1 cellular context compared by ENCODE assay signal in genomic region chr7:3790803-3791202, GRCh38.
TF ChIP-seq lines count a peak whose summit lies in the region.

No MANE protein-coding gene starts in this region.

TF ChIP-seq in K562, 482 proteins besides CTCF, POLR2A, EP300 and RAD21 (continued from another document):
- no peak for TF ChIP-seq E2F8 (IDR thresholded peaks at IDR 0.05; ENCODE audit: low read depth, partially characterized antibody)
- no peak for TF ChIP-seq SNAPC5 (CRISPR knock-in tag; IDR thresholded peaks at IDR 0.05)
- no peak for TF ChIP-seq ZC3H8 (IDR thresholded peaks at IDR 0.05)
- TF ChIP-seq ZNF766 (CRISPR knock-in tag; conservative IDR thresholded peaks at IDR 0.05), result no peak
- no peak for TF ChIP-seq HDAC8 (tag; IDR thresholded peaks at IDR 0.05)
- TF ChIP-seq PBX2 (CRISPR knock-in tag; IDR thresholded peaks at IDR 0.05; ENCODE audit: low read depth), result no peak
- no peak for TF ChIP-seq PBX2 (tag; conservative IDR thresholded peaks at IDR 0.05; ENCODE audit: low read depth)
- no peak for TF ChIP-seq MAZ (CRISPR knock-in tag; conservative IDR thresholded peaks at IDR 0.05 in 1 of 2, IDR thresholded peaks at IDR 0.05 in 1 of 2)
- TF ChIP-seq EP400 (IDR thresholded peaks at IDR 0.05), result no peak
- TF ChIP-seq FOXJ3 (CRISPR knock-in tag; IDR thresholded peaks at IDR 0.05), result no peak
- TF ChIP-seq BCOR (IDR thresholded peaks at IDR 0.05), result peak; percentile 68; the same call in 1 of the 2 replicates
- no peak for TF ChIP-seq ZNF124 (CRISPR knock-in tag; IDR thresholded peaks at IDR 0.05)
- no peak for TF ChIP-seq CREB3 (tag; conservative IDR thresholded peaks at IDR 0.05; ENCODE audit: low read depth)
- no peak for TF ChIP-seq CAMTA2 (CRISPR knock-in tag; conservative IDR thresholded peaks at IDR 0.05)
- no peak for TF ChIP-seq NRF1 (conservative IDR thresholded peaks at IDR 0.05 in 1 of 2, IDR thresholded peaks at IDR 0.05 in 1 of 2)
- 0 out of 2 replicates have a peak, but pooled peaks have one; percentile 29 for TF ChIP-seq SMARCA5 (IDR thresholded peaks at IDR 0.05)
- no peak for TF ChIP-seq TCF7 (IDR thresholded peaks at IDR 0.05; ENCODE audit: borderline replicate concordance)
- no peak for TF ChIP-seq ZNF785 (CRISPR knock-in tag; IDR thresholded peaks at IDR 0.05)
- no peak for TF ChIP-seq BRD9 (IDR thresholded peaks at IDR 0.05; ENCODE audit: low read depth, partially characterized antibody)
- TF ChIP-seq ZNF165 (CRISPR knock-in tag; IDR thresholded peaks at IDR 0.05; ENCODE audit: borderline replicate concordance), result no peak
